Comparison of ENCODE assay signal across 23 cellular contexts in genomic region chr11:100631316-100631715, GRCh38. TPM values are rescaled to one million over a fixed set of nuclear protein-coding genes. Genes with fewer than 3 reads are reported as not detected.
DNase-seq lines count a peak whose midpoint lies in the region; ATAC-seq, FAIRE-seq and TF ChIP-seq lines count a peak whose summit lies in the region.
"Had no signal": no experiment of that assay in that cellular context is flagged by ENCODE, and none has a peak within 500 bp of the region (broad histone marks: within the 10 kb centered on the region; RNA-seq: fewer than 3 reads in every experiment).

No MANE protein-coding gene starts in this region.

- no peak for ATAC-seq in heart right ventricle
- ATAC-seq in K562, result no peak
- ATAC-seq in psoas muscle, result peak in 2 of 4 donors; percentile 27 to 44
- ATAC-seq: CD8-positive, alpha-beta T cell; HCT116 had no signal

- H3K36me3 ChIP-seq in left ventricle myocardium inferior, result no peaks in the 10 kb centered on the region
- no peaks in the 10 kb centered on the region for H3K36me3 ChIP-seq in heart right ventricle
- no peaks in the 10 kb centered on the region for H3K36me3 ChIP-seq in K562 (ENCODE audit: control insufficient read depth, insufficient read depth, low read length)
- no peaks in the 10 kb centered on the region for H3K36me3 ChIP-seq in psoas muscle (ENCODE audit: insufficient read depth in 1 of 2, low read depth in 1 of 2)
- H3K36me3 ChIP-seq in SJCRH30, result no peaks in the 10 kb centered on the region

- intact Hi-C loops in left ventricle myocardium inferior (cut with micrococcal nuclease) (no loop called here), heart right ventricle (cut with DNase I) (loop anchor here in 2 of 10 donors (5.0 kb wide), 2 partner anchors 54 to 221 kb away; no protein-coding TSS in a partner anchor), K562 (cut with micrococcal nuclease) (no loop called here), psoas muscle (cut with DNase I) (no loop called here)

- H3K4me2 ChIP-seq in K562 (ENCODE audit: insufficient read depth, low read length), result no peak overlapping the region

- H2AFZ ChIP-seq in K562 (ENCODE audit: low read depth, low read length), result peak overlapping the region; percentile 7; the same call in 1 of the 2 replicates

- no peaks in the 10 kb centered on the region for H3K79me2 ChIP-seq in K562 (ENCODE audit: control insufficient read depth, insufficient read depth, low read length)

- H3K27ac ChIP-seq in left ventricle myocardium inferior (replicated peaks) (peak overlapping the region; percentile 82), heart right ventricle (peak overlapping the region in 3 of 10 donors; percentile 30 to 54 (median 43)), K562 (ENCODE audit: extremely low read depth, low read depth, low read length) (no peak overlapping the region), psoas muscle (peak overlapping the region; percentile 19), SJCRH30 (no peak overlapping the region; the same call in 1 of the 2 replicates)

- no peaks in the 10 kb centered on the region for H4K20me1 ChIP-seq in K562 (replicated peaks; ENCODE audit: control insufficient read depth, insufficient read depth, low read length)

- H3K9me3 ChIP-seq in left ventricle myocardium inferior (replicated peaks), result no peaks in the 10 kb centered on the region
- no peaks in the 10 kb centered on the region for H3K9me3 ChIP-seq in heart right ventricle
- H3K9me3 ChIP-seq in K562 (replicated peaks; ENCODE audit: control insufficient read depth, insufficient read depth, low read depth, low read length), result no peaks in the 10 kb centered on the region
- no peaks in the 10 kb centered on the region for H3K9me3 ChIP-seq in psoas muscle
- H3K9me3 ChIP-seq in SJCRH30 (replicated peaks), result no peaks in the 10 kb centered on the region

- H3K4me1 ChIP-seq in left ventricle myocardium inferior, result peaks cover 44% of the 10 kb centered on the region
- H3K4me1 ChIP-seq in heart right ventricle, result peaks cover 0 to 38% (median 13%) of the 10 kb centered on the region in 9 donors
- H3K4me1 ChIP-seq in K562 (replicated peaks in 1 of 2; ENCODE audit: control insufficient read depth in 2 of 2, insufficient read depth in 2 of 2, low read length in 2 of 2), result peaks cover 0 to 14% of the 10 kb centered on the region in 2 experiments; a peak in 3 of 5 replicates
- peaks cover 10% of the 10 kb centered on the region for H3K4me1 ChIP-seq in psoas muscle
- H3K4me1 ChIP-seq in SJCRH30, result peaks cover 28% of the 10 kb centered on the region

- no peak for TF ChIP-seq POLR2A in K562 (conservative IDR thresholded peaks at IDR 0.05)

- no peaks in the 10 kb centered on the region for H3K9me1 ChIP-seq in K562 (ENCODE audit: control insufficient read depth, insufficient read depth, low read length)

- TF ChIP-seq CTCF in left ventricle myocardium inferior (IDR thresholded peaks at IDR 0.05; ENCODE audit: borderline replicate concordance), result no peak
- no peak for TF ChIP-seq CTCF in heart right ventricle (IDR thresholded peaks at IDR 0.05)
- TF ChIP-seq CTCF in K562 (IDR thresholded peaks at IDR 0.05 in 2 of 3, conservative IDR thresholded peaks at IDR 0.05 in 1 of 3; ENCODE audit: insufficient read depth in 2 of 3, low read depth in 1 of 3, low read length in 3 of 3), result no peak
- TF ChIP-seq CTCF in psoas muscle (IDR thresholded peaks at IDR 0.05), result no peak

- no peak for TF ChIP-seq EP300 in K562 (IDR thresholded peaks at IDR 0.05; ENCODE audit: low read length)

- in situ Hi-C loops in K562 (cut with MboI), result no loop called here

- H3K9ac ChIP-seq in K562 (ENCODE audit: insufficient read depth in 1 of 2, low read depth in 2 of 2, low read length in 2 of 2), result no peak overlapping the region

- no peak for FAIRE-seq in K562 (lab: Jason Lieb, UNC)
- FAIRE-seq: GM18507, H1 had no signal

- 64 to 66% methylated on average over 3 of the region's 3 CpGs for WGBS in heart right ventricle, 2 donors
- 13% methylated on average over 2 of the region's 3 CpGs for WGBS in K562 (ENCODE audit: insufficient coverage, low coverage, missing lambda C conversion rate)
- WGBS in psoas muscle, 3 donors, result 53 to 59% (median 56%) methylated on average over 3 of the region's 3 CpGs

- H3K4me3 ChIP-seq in left ventricle myocardium inferior (no peak overlapping the region), heart right ventricle (no peak overlapping the region), K562 (no peak overlapping the region), psoas muscle (no peak overlapping the region), SJCRH30 (no peak overlapping the region)

- H3K27me3 ChIP-seq in left ventricle myocardium inferior (ENCODE audit: low read depth), result no peaks in the 10 kb centered on the region
- no peaks in the 10 kb centered on the region for H3K27me3 ChIP-seq in heart right ventricle
- H3K27me3 ChIP-seq in K562 (ENCODE audit: control insufficient read depth in 2 of 2, insufficient read depth in 2 of 2, low read length in 2 of 2), result no peaks in the 10 kb centered on the region
- H3K27me3 ChIP-seq in psoas muscle (ENCODE audit: insufficient read depth in 3 of 3, low read length in 2 of 3), result no peaks in the 10 kb centered on the region
- H3K27me3 ChIP-seq in SJCRH30, result no peaks in the 10 kb centered on the region

- no peak for TF ChIP-seq RAD21 in K562 (CRISPR knock-in tag; conservative IDR thresholded peaks at IDR 0.05 in 1 of 2, IDR thresholded peaks at IDR 0.05 in 1 of 2)

- no TSS peak for BruUV-seq in K562 (replicated peaks; lab: Mats Ljungman, UMichigan)

- POLR2A ChIA-PET in K562 (lab: Yijun Ruan, JAX), result no interaction called here

- no peak for DNase-seq in left ventricle myocardium inferior
- DNase-seq in heart right ventricle, result no peak
- DNase-seq in K562 (ENCODE audit: extremely low read depth in 1 of 4, low spot score in 3 of 4), result no peak
- DNase-seq in psoas muscle, result no peak
- DNase-seq in NCI-H1417 (lab: John Stamatoyannopoulos, UW), result no peak
- no peak for DNase-seq in mucosa of gallbladder (ENCODE audit: low spot score)
- DNase-seq in SJCRH30, result no peak
- no peak for DNase-seq in activated naive CD4-positive, alpha-beta T cell (lab: John Stamatoyannopoulos, UW)
- DNase-seq: AML-193; C1 segment of cervical spinal cord; CD8-positive, alpha-beta T cell; DMS53; GDM1; KBM-7; MM.1S; NCI-H1048; NCI-H1436; NCI-H187 treated with DMSO at 0.1 percent for 48 hours; NCI-H2107; NCI-H69 had no signal

- CTCF ChIA-PET in K562 (lab: Yijun Ruan, JAX; ENCODE audit: low intra/inter-chr PET ratio), result no interaction called here

TF ChIP-seq in K562, 482 proteins besides CTCF, POLR2A, EP300 and RAD21 (continues in another document):
- TF ChIP-seq KDM1A (IDR thresholded peaks at IDR 0.05) (no peak), ZBTB49 (CRISPR knock-in tag; IDR thresholded peaks at IDR 0.05; ENCODE audit: borderline replicate concordance) (no peak), HEY1 (CRISPR knock-in tag; IDR thresholded peaks at IDR 0.05; ENCODE audit: borderline replicate concordance) (no peak), ZNF224 (CRISPR knock-in tag; IDR thresholded peaks at IDR 0.05) (no peak)

RNA-seq across cellular contexts. Expression of gene ARHGAP42, which starts 55.8 kb away (rescaled TPM):
- total RNA-seq in left ventricle myocardium inferior (11.1 TPM), heart right ventricle (10 to 100 TPM in 5 of 10 donors, 1 to 10 TPM in 5; 7.3 to 13.1 (median 9.5) TPM), K562 (2014; rRNA removed) (1.2 and 2.4 TPM in 2 replicates), K562 (2014; rRNA removed; fragmentation: Illumina TruSeq; extraction: Trizol) (3.8 and 5.2 TPM in 2 replicates), K562 (2015; rRNA removed; fragmentation: Illumina TruSeq; extraction: Trizol) (3.3 and 3.6 TPM in 2 replicates), K562 (2021) (2.2 and 2.9 TPM in 2 replicates), psoas muscle (10 to 100 TPM in 3 of 4 donors, 1 to 10 TPM in 1; 4.8 to 12.3 (median 11.5) TPM), mucosa of gallbladder (25.1 TPM)
- polyA plus RNA-seq in heart right ventricle (1 to 10 TPM; 3.9 to 5.0 TPM), K562 (2011; rRNA removed) (1.7 and 6.1 TPM in 2 replicates), K562 (2014; fragmentation: Illumina TruSeq; extraction: Trizol) (1.9 and 2.6 TPM in 2 replicates), K562 (2014; fragmentation: Nextera tagmentation; extraction: Ambion mirVana) (1 to 10 TPM in 1 of 2 experiments, under 1 TPM in 1; 0.95 to 1.2 TPM), K562 (2014; rRNA removed) (1.4 and 1.6 TPM in 2 replicates), psoas muscle (1 to 10 TPM; 3.8 to 7.2 (median 4.2) TPM)
- 6.6 and 12.8 TPM in 2 replicates for total RNA-seq in K562 (2011; cell fraction: chromatin; rRNA removed; ENCODE audit: low replicate concordance)
- total RNA-seq in K562 (2011; cell fraction: nucleolus; rRNA removed), result 1.2 and 1.6 TPM in 2 replicates
- 4.5 and 6.3 TPM in 2 replicates for total RNA-seq in K562 (2011; cell fraction: nucleoplasm; rRNA removed)
- 1.1 and 2.1 TPM in 2 replicates for polyA plus RNA-seq in K562 (2011; cell fraction: cytosol; rRNA removed)
- polyA plus RNA-seq in K562 (2011; cell fraction: nucleus; rRNA removed), result 1.7 and 4.8 TPM in 2 replicates
- polyA plus RNA-seq in K562 (2012), result 1.1 and 1.4 TPM in 2 replicates
- polyA minus RNA-seq in K562 (2011; rRNA and poly(A)+ RNA removed), result 4.2 and 13.5 TPM in 2 replicates
- polyA minus RNA-seq in K562 (2011; cell fraction: cytosol; rRNA and poly(A)+ RNA removed), result 0.46 and 6.7 TPM in 2 replicates
- 3.7 and 5.1 TPM in 2 replicates for polyA minus RNA-seq in K562 (2011; cell fraction: nucleus; rRNA and poly(A)+ RNA removed)
- 23.3 and 26.5 TPM in 2 replicates for total RNA-seq in SJCRH30 (2014; rRNA removed; shearing (Covaris generic))

Comparison
In these comparisons a context has a peak if more than half of its experiments do, and no peak if none do; other contexts are left out.
1. H3K27ac ChIP-seq: peak in left ventricle myocardium inferior (single experiment) and psoas muscle (single experiment); none in K562 (single experiment) and SJCRH30 (single experiment).